30 cellular contexts compared by ENCODE assay signal in genomic region chr9:94600258-94600657, GRCh38. TPM values are rescaled to one million over a fixed set of nuclear protein-coding genes. Genes with fewer than 3 reads are reported as not detected.
"Had no signal": no experiment of that assay in that cellular context is flagged by ENCODE, and none has a peak within 500 bp of the region (broad histone marks: within the 10 kb centered on the region; RNA-seq: fewer than 3 reads in every experiment).

No MANE protein-coding gene starts in this region.

- H3K27ac Mint-ChIP-seq: activated B cell treated with CpG ODN at 0.5 μM for 24 hours; activated CD4-positive, alpha-beta memory T cell treated with anti-CD3 and anti-CD28 coated beads for 36 hours; activated naive CD4-positive, alpha-beta T cell treated with anti-CD3 and anti-CD28 coated beads, Interleukin-2, amount 50 U/mL, for 72 hours; brain; immature natural killer cell; natural killer cell; stimulated activated effector memory CD8-positive, alpha-beta T cell treated with anti-CD3 and anti-CD28 coated beads, Interleukin-12 subunit alpha, Interleukin-12 subunit beta, amount 100 ng/mL, for 72 hours; stimulated activated naive CD8-positive, alpha-beta T cell treated with anti-CD3 and anti-CD28 coated beads, Interleukin-15, amount 100 ng/mL, for 72 hours had no signal

- ATAC-seq: activated naive CD4-positive, alpha-beta T cell treated with anti-CD3 and anti-CD28 coated beads, Interleukin-2, amount 50 U/mL, for 72 hours; foreskin keratinocyte; natural killer cell; stimulated activated effector memory CD8-positive, alpha-beta T cell treated with anti-CD3 and anti-CD28 coated beads, Interleukin-12 subunit alpha, Interleukin-12 subunit beta, amount 100 ng/mL, for 72 hours; stimulated activated naive CD8-positive, alpha-beta T cell treated with anti-CD3 and anti-CD28 coated beads, Interleukin-15, amount 100 ng/mL, for 72 hours had no signal

- H3K4me2 ChIP-seq: hepatocyte had no signal

- H3K4me3 ChIP-seq: hepatocyte, prostate gland, right atrium auricular region, skin epidermis, suprapubic skin, tibial nerve, uterus had no signal

- H3K27ac ChIP-seq: foreskin keratinocyte, hepatocyte, prostate gland, right atrium auricular region, skin epidermis, suprapubic skin, tibial nerve, uterus had no signal

- H3K4me1 ChIP-seq: foreskin keratinocyte, prostate gland, right atrium auricular region, uterus had no signal

- H3K27me3 ChIP-seq: hepatocyte, right atrium auricular region, uterus had no signal

- H3K9me3 Mint-ChIP-seq: activated B cell treated with CpG ODN at 0.5 μM for 24 hours; activated CD4-positive, alpha-beta memory T cell treated with anti-CD3 and anti-CD28 coated beads for 36 hours; activated naive CD4-positive, alpha-beta T cell treated with anti-CD3 and anti-CD28 coated beads, Interleukin-2, amount 50 U/mL, for 72 hours; brain; immature natural killer cell; natural killer cell; stimulated activated effector memory CD8-positive, alpha-beta T cell treated with anti-CD3 and anti-CD28 coated beads, Interleukin-12 subunit alpha, Interleukin-12 subunit beta, amount 100 ng/mL, for 72 hours; stimulated activated naive CD8-positive, alpha-beta T cell treated with anti-CD3 and anti-CD28 coated beads, Interleukin-15, amount 100 ng/mL, for 72 hours had no signal

- H2AFZ ChIP-seq: hepatocyte had no signal

- H3K36me3 Mint-ChIP-seq: activated CD4-positive, alpha-beta memory T cell treated with anti-CD3 and anti-CD28 coated beads for 36 hours; activated naive CD4-positive, alpha-beta T cell treated with anti-CD3 and anti-CD28 coated beads, Interleukin-2, amount 50 U/mL, for 72 hours; brain; stimulated activated effector memory CD8-positive, alpha-beta T cell treated with anti-CD3 and anti-CD28 coated beads, Interleukin-12 subunit alpha, Interleukin-12 subunit beta, amount 100 ng/mL, for 72 hours had no signal

- H3K4me3 Mint-ChIP-seq: activated B cell treated with CpG ODN at 0.5 μM for 24 hours; activated CD4-positive, alpha-beta memory T cell treated with anti-CD3 and anti-CD28 coated beads for 36 hours; brain; immature natural killer cell; natural killer cell; stimulated activated effector memory CD8-positive, alpha-beta T cell treated with anti-CD3 and anti-CD28 coated beads, Interleukin-12 subunit alpha, Interleukin-12 subunit beta, amount 100 ng/mL, for 72 hours; stimulated activated naive CD8-positive, alpha-beta T cell treated with anti-CD3 and anti-CD28 coated beads, Interleukin-15, amount 100 ng/mL, for 72 hours had no signal

- H3K79me2 ChIP-seq: hepatocyte had no signal

- DNase-seq: activated B cell treated with CpG ODN at 0.5 μM for 24 hours; activated CD4-positive, alpha-beta memory T cell treated with anti-CD3 and anti-CD28 coated beads for 36 hours; activated CD4-positive, alpha-beta T cell treated with anti-CD3 and anti-CD28 coated beads for 48 hours; activated effector memory CD4-positive, alpha-beta T cell treated with anti-CD3 and anti-CD28 coated beads, Interleukin-2, amount 50 U/mL, for 16 hours; activated T-cell treated with anti-CD3 and anti-CD28 coated beads for 4 hours; caudate nucleus; effector memory CD4-positive, alpha-beta T cell; foreskin keratinocyte; immature natural killer cell; mesenchymal stem cell; natural killer cell; stimulated activated CD4-positive, alpha-beta T cell treated with anti-CD3 and anti-CD28 coated beads, Interleukin-2, amount 100 ng/mL, for 24 hours; stimulated activated naive CD8-positive, alpha-beta T cell treated with anti-CD3 and anti-CD28 coated beads, Interleukin-15, amount 100 ng/mL, for 72 hours; T-helper 9 cell; uterus had no signal

- H3K9me3 ChIP-seq: prostate gland, right atrium auricular region, suprapubic skin, tibial nerve, uterus had no signal

- H3K36me3 ChIP-seq: prostate gland, right atrium auricular region, suprapubic skin, tibial nerve, uterus had no signal

RNA-seq across cellular contexts. Expression of gene FBP2, which starts 6.6 kb away (rescaled TPM):
- total RNA-seq: activated B cell treated with CpG ODN at 0.5 μM for 24 hours; activated CD4-positive, alpha-beta memory T cell treated with anti-CD3 and anti-CD28 coated beads for 36 hours; activated naive CD4-positive, alpha-beta T cell treated with anti-CD3 and anti-CD28 coated beads, Interleukin-2, amount 50 U/mL, for 72 hours; aorta; dermis microvascular lymphatic vessel endothelial cell; foreskin keratinocyte; kidney epithelial cell; natural killer cell; osteocyte; right atrium auricular region; suprapubic skin; T-helper 1 cell treated with Interleukin-12 subunit alpha and Interleukin-12 subunit beta and Interleukin-4 antibody, amounts not matched to agents 30 ng/mL and 1 ng/mL, for 36 hours; tibial nerve; uterus had no signal
- polyA plus RNA-seq: esophagus, foreskin keratinocyte, immature natural killer cell had no signal

RNA-seq across cellular contexts. Expression of gene FBP1, which starts 39.1 kb away (rescaled TPM):
- total RNA-seq: foreskin keratinocyte, osteocyte had no signal
- polyA plus RNA-seq: foreskin keratinocyte had no signal

RNA-seq across cellular contexts. Expression of gene PCAT7, which starts 45.4 kb away (rescaled TPM):
- total RNA-seq: activated B cell treated with CpG ODN at 0.5 μM for 24 hours; activated CD4-positive, alpha-beta memory T cell treated with anti-CD3 and anti-CD28 coated beads for 36 hours; activated naive CD4-positive, alpha-beta T cell treated with anti-CD3 and anti-CD28 coated beads, Interleukin-2, amount 50 U/mL, for 72 hours; dermis microvascular lymphatic vessel endothelial cell; foreskin keratinocyte; kidney epithelial cell; natural killer cell; right atrium auricular region; T-helper 1 cell treated with Interleukin-12 subunit alpha and Interleukin-12 subunit beta and Interleukin-4 antibody, amounts not matched to agents 30 ng/mL and 1 ng/mL, for 36 hours; uterus had no signal
- polyA plus RNA-seq: foreskin keratinocyte, immature natural killer cell had no signal
